In genomic region chr10:110765513-110766375, GRCh38 we compare ENCODE assay signal across 15 cellular contexts.
DNase-seq lines count a peak whose midpoint lies in the region; ATAC-seq and TF ChIP-seq lines count a peak whose summit lies in the region.
"Had no signal": no experiment of that assay in that cellular context is flagged by ENCODE, and none has a peak within 500 bp of the region (broad histone marks: within the 10 kb centered on the region; RNA-seq: fewer than 3 reads in every experiment).

No MANE protein-coding gene starts in this region.

- H3K4me2 ChIP-seq in smooth muscle cell = no peak overlapping the region
- H3K4me2 ChIP-seq: GM23338 had no signal

- no peak overlapping the region for H3K27ac ChIP-seq in lower lobe of right lung
- no peak overlapping the region for H3K27ac ChIP-seq in smooth muscle cell (ENCODE audit: low read depth)

- in situ Hi-C loops in astrocyte of the spinal cord (cut with HindIII; ENCODE audit: low sequenced_read_pairs) (no loop called here), GM13976 (cut with MboI; ENCODE audit: low sequenced_read_pairs, unreplicated experiment) (no loop called here)

- no peaks in the 10 kb centered on the region for H3K9me3 ChIP-seq in lower lobe of right lung
- H3K9me3 ChIP-seq in smooth muscle cell (replicated peaks; ENCODE audit: low read depth) = no peaks in the 10 kb centered on the region

- no peak overlapping the region for H2AFZ ChIP-seq in smooth muscle cell (ENCODE audit: low read depth)
- H2AFZ ChIP-seq: GM23338 had no signal

- no peak for TF ChIP-seq CTCF in astrocyte of the spinal cord (IDR thresholded peaks at IDR 0.05; ENCODE audit: low read depth, low read length)
- TF ChIP-seq CTCF in lower lobe of right lung (IDR thresholded peaks at IDR 0.05) = no peak
- TF ChIP-seq CTCF in GM13976 (IDR thresholded peaks at IDR 0.05; ENCODE audit: borderline replicate concordance, control extremely low read depth, extremely low read depth, insufficient read depth, missing control alignments) = no peak
- TF ChIP-seq CTCF in smooth muscle cell (IDR thresholded peaks at IDR 0.05; ENCODE audit: borderline replicate concordance, insufficient read depth, poor library complexity, severe bottlenecking) = no peak

- intact Hi-C loops in lower lobe of right lung (cut with DNase I) = no loop called here

- H3K36me3 ChIP-seq in lower lobe of right lung (no peaks in the 10 kb centered on the region), smooth muscle cell (ENCODE audit: low read depth) (no peaks in the 10 kb centered on the region)

- H4K20me1 ChIP-seq in smooth muscle cell (ENCODE audit: low read depth) = no peaks in the 10 kb centered on the region

- ATAC-seq in GM18498 (IDR thresholded peaks at IDR 0.05; ENCODE audit: unreplicated experiment) (peak; percentile 58), lower lobe of right lung (peak; percentile 91 to 92)
- ATAC-seq: effector memory CD8-positive, alpha-beta T cell; GM23338 had no signal

- WGBS in smooth muscle cell (ENCODE audit: low lambda C conversion rate) = 79% methylated on average over 9 of the region's 9 CpGs

- H3K9ac ChIP-seq in smooth muscle cell (ENCODE audit: low read depth) = no peak overlapping the region

- H3K4me1 ChIP-seq in lower lobe of right lung = peaks cover 5% of the 10 kb centered on the region
- no peaks in the 10 kb centered on the region for H3K4me1 ChIP-seq in smooth muscle cell (ENCODE audit: low read depth)

- H3K27me3 ChIP-seq in lower lobe of right lung (ENCODE audit: low read depth) = no peaks in the 10 kb centered on the region
- H3K27me3 ChIP-seq in smooth muscle cell (ENCODE audit: low read depth) = no peaks in the 10 kb centered on the region

- peak; percentile 15 for DNase-seq in LoVo (ENCODE audit: low spot score)
- peak; percentile 30 for DNase-seq in astrocyte of the spinal cord (ENCODE audit: low read depth, low spot score)
- no peak for DNase-seq in lower lobe of right lung
- DNase-seq in activated effector memory CD4-positive, alpha-beta T cell treated with anti-CD3 and anti-CD28 coated beads, Interleukin-2, amount 50 U/mL, for 16 hours = no peak
- DNase-seq in GM13976 (ENCODE audit: low spot score) = no peak
- DNase-seq in smooth muscle cell (lab: John Stamatoyannopoulos, UW; ENCODE audit: unreplicated experiment) = no peak
- no peak for DNase-seq in hepatic stellate cell (ENCODE audit: low spot score)
- DNase-seq: CD4-positive, CD25-positive, alpha-beta regulatory T cell; effector memory CD8-positive, alpha-beta T cell; hippocampal formation; NCI-H1417 treated with DMSO at 0.1 percent for 48 hours; posterior cingulate gyrus; stimulated activated CD4-positive, alpha-beta T cell treated with anti-CD3 and anti-CD28 coated beads, Interleukin-4, amount 100 ng/mL, for 4 hours had no signal

- no peak overlapping the region for H3K4me3 ChIP-seq in astrocyte of the spinal cord (ENCODE audit: low read depth, low read length)
- no peak overlapping the region for H3K4me3 ChIP-seq in lower lobe of right lung
- H3K4me3 ChIP-seq in smooth muscle cell = no peak overlapping the region
- H3K4me3 ChIP-seq: GM23338 had no signal

- H3K79me2 ChIP-seq in smooth muscle cell (ENCODE audit: low read depth) = no peaks in the 10 kb centered on the region

- H3F3A ChIP-seq in smooth muscle cell (ENCODE audit: low read depth) = no peaks in the 10 kb centered on the region

Comparison
In these comparisons a context has a peak if more than half of its experiments do, and no peak if none do; other contexts are left out.
1. DNase-seq: peak in LoVo (single experiment) and astrocyte of the spinal cord (single experiment); none in lower lobe of right lung (single experiment), activated effector memory CD4-positive, alpha-beta T cell treated with anti-CD3 and anti-CD28 coated beads, Interleukin-2, amount 50 U/mL, for 16 hours (single experiment), GM13976 (single experiment), smooth muscle cell (single experiment) and hepatic stellate cell (single experiment).